In genomic region chr1:116412898-116413297, GRCh38 we compare ENCODE assay signal across 21 cellular contexts. TPM values are rescaled to one million over a fixed set of nuclear protein-coding genes. Genes with fewer than 3 reads are reported as not detected.
DNase-seq lines count a peak whose midpoint lies in the region; ATAC-seq, FAIRE-seq and TF ChIP-seq lines count a peak whose summit lies in the region.
"Had no signal": no experiment of that assay in that cellular context is flagged by ENCODE, and none has a peak within 500 bp of the region (broad histone marks: within the 10 kb centered on the region; RNA-seq: fewer than 3 reads in every experiment).

No MANE protein-coding gene starts in this region.

- POLR2A ChIA-PET in naive thymus-derived CD8-positive, alpha-beta T cell (lab: Charles Lee) = interaction anchor here (1.2 kb wide), 1 partner anchor 10 kb away, joined by 5 read pairs; no protein-coding TSS in a partner anchor

- H3K27me3 ChIP-seq in left ventricle myocardium inferior (ENCODE audit: low read depth) (no peaks in the 10 kb centered on the region), body of pancreas (no peaks in the 10 kb centered on the region)
- H3K27me3 ChIP-seq: SJCRH30 had no signal

- H3K4me1 ChIP-seq in left ventricle myocardium inferior (peaks cover 78% of the 10 kb centered on the region), body of pancreas (peaks cover 43% of the 10 kb centered on the region)

- peak overlapping the region; percentile 47 for H3K27ac ChIP-seq in left ventricle myocardium inferior (replicated peaks)
- peak overlapping the region in 3 of 4 donors; percentile 35 to 71 (median 63) for H3K27ac ChIP-seq in body of pancreas
- H3K27ac ChIP-seq: SJCRH30 had no signal

- H3K9me3 Mint-ChIP-seq in IgD-negative memory B cell = no peaks in the 10 kb centered on the region
- no peaks in the 10 kb centered on the region for H3K9me3 Mint-ChIP-seq in naive thymus-derived CD8-positive, alpha-beta T cell

- H3K4me3 Mint-ChIP-seq in IgD-negative memory B cell = peak overlapping the region in 1 of 4 donors; percentile 38
- H3K4me3 Mint-ChIP-seq in naive thymus-derived CD8-positive, alpha-beta T cell = no peak overlapping the region

- H3K36me3 ChIP-seq in left ventricle myocardium inferior (no peaks in the 10 kb centered on the region), body of pancreas (replicated peaks in 1 of 2; ENCODE audit: insufficient read depth in 1 of 2, low read depth in 2 of 2) (no peaks in the 10 kb centered on the region)
- H3K36me3 ChIP-seq: SJCRH30 had no signal

- H3K9me3 ChIP-seq in left ventricle myocardium inferior (replicated peaks) (no peaks in the 10 kb centered on the region), body of pancreas (no peaks in the 10 kb centered on the region)
- H3K9me3 ChIP-seq: HAP-1, SJCRH30 had no signal

- no peak for FAIRE-seq in GM19239 (lab: Jason Lieb, UNC)

- intact Hi-C loops in left ventricle myocardium inferior (cut with micrococcal nuclease) (no loop called here), cardiac septum (cut with DNase I) (no loop called here), body of pancreas (cut with DNase I) (no loop called here)

- H3K27me3 Mint-ChIP-seq in IgD-negative memory B cell = no peaks in the 10 kb centered on the region
- H3K27me3 Mint-ChIP-seq in naive thymus-derived CD8-positive, alpha-beta T cell = no peaks in the 10 kb centered on the region

- peak overlapping the region in 2 of 3 donors; percentile 55 to 60 for H3K27ac Mint-ChIP-seq in IgD-negative memory B cell
- peak overlapping the region in 7 of 10 donors; percentile 19 to 81 (median 44) for H3K27ac Mint-ChIP-seq in naive thymus-derived CD8-positive, alpha-beta T cell

- peaks cover 8 to 15% (median 13%) of the 10 kb centered on the region in 3 donors for H3K4me1 Mint-ChIP-seq in IgD-negative memory B cell
- H3K4me1 Mint-ChIP-seq in naive thymus-derived CD8-positive, alpha-beta T cell = peaks cover 16 to 39% (median 28%) of the 10 kb centered on the region in 4 donors

- no peaks in the 10 kb centered on the region for H3K36me3 Mint-ChIP-seq in IgD-negative memory B cell
- peaks cover 0 to 24% (median 0%) of the 10 kb centered on the region in 3 donors for H3K36me3 Mint-ChIP-seq in naive thymus-derived CD8-positive, alpha-beta T cell

- H3K4me3 ChIP-seq in left ventricle myocardium inferior (no peak overlapping the region), body of pancreas (no peak overlapping the region)
- H3K4me3 ChIP-seq: GM23248, HAP-1, SJCRH30 had no signal

- DNase-seq in left ventricle myocardium inferior = no peak
- no peak for DNase-seq in cardiac septum (ENCODE audit: low spot score)
- DNase-seq in body of pancreas = no peak
- no peak for DNase-seq in naive thymus-derived CD8-positive, alpha-beta T cell
- DNase-seq in GM19239 (ENCODE audit: insufficient read length, low spot score) = no peak
- no peak for DNase-seq in activated CD4-positive, alpha-beta T cell treated with anti-CD3 and anti-CD28 coated beads, Interleukin-2, amount 50 U/mL, for 48 hours
- no peak for DNase-seq in dedifferentiated amniotic fluid mesenchymal stem cell (ENCODE audit: extremely low spot score)
- DNase-seq: DMS153, GF-D8, GM23248, Kasumi-1, MM.1S, NCI-H1092, NCI-H1436 treated with DMSO at 0.1 percent for 48 hours, NCI-H2029, NCI-H2171, NCI-H446 treated with DMSO at 0.1 percent for 48 hours, SJCRH30 had no signal

- TF ChIP-seq CTCF in left ventricle myocardium inferior (IDR thresholded peaks at IDR 0.05; ENCODE audit: borderline replicate concordance) (no peak), body of pancreas (IDR thresholded peaks at IDR 0.05) (no peak)

- WGBS in body of pancreas, 2 donors = 86 to 93% methylated on average over 3 of the region's 3 CpGs

- no peak for TF ChIP-seq POLR2A in body of pancreas (IDR thresholded peaks at IDR 0.05)

- ATAC-seq in body of pancreas = no peak
- no peak for ATAC-seq in naive thymus-derived CD8-positive, alpha-beta T cell
- ATAC-seq: Panc1 had no signal

RNA-seq across cellular contexts. Expression of gene ATP1A1, which starts 39.9 kb away (rescaled TPM):
- total RNA-seq in left ventricle myocardium inferior = 230 TPM
- 192 TPM for total RNA-seq in cardiac septum
- 29.9 TPM for polyA plus RNA-seq in IgD-negative memory B cell
- 100 to 1,000 TPM; 423 to 593 TPM for total RNA-seq in body of pancreas
- 100 to 1,000 TPM; 248 to 261 TPM for total RNA-seq in naive thymus-derived CD8-positive, alpha-beta T cell
- 10 to 100 TPM; 59.1 to 65.0 (median 60.6) TPM for polyA plus RNA-seq in naive thymus-derived CD8-positive, alpha-beta T cell
